11 cellular contexts compared by ENCODE assay signal in genomic region chr1:114153051-114153620, GRCh38. TPM values are rescaled to one million over a fixed set of nuclear protein-coding genes. Genes with fewer than 3 reads are reported as not detected.
DNase-seq lines count a peak whose midpoint lies in the region; ATAC-seq and TF ChIP-seq lines count a peak whose summit lies in the region.
"Had no signal": no experiment of that assay in that cellular context is flagged by ENCODE, and none has a peak within 500 bp of the region (broad histone marks: within the 10 kb centered on the region; RNA-seq: fewer than 3 reads in every experiment).

No MANE protein-coding gene starts in this region.

- ATAC-seq in HG03439 (IDR thresholded peaks at IDR 0.05; ENCODE audit: unreplicated experiment) (no peak), HG03520 (IDR thresholded peaks at IDR 0.05; ENCODE audit: unreplicated experiment) (no peak)
- ATAC-seq: HCT116 had no signal

- peaks cover 13% of the 10 kb centered on the region for H3K36me3 Mint-ChIP-seq in endothelial cell (ENCODE audit: low read depth, unreplicated experiment)
- H3K36me3 Mint-ChIP-seq in osteocyte (ENCODE audit: unreplicated experiment) = peaks cover 2% of the 10 kb centered on the region
- no peaks in the 10 kb centered on the region for H3K36me3 Mint-ChIP-seq in T-helper 2 cell treated with Interferon-gamma antibody and Interleukin-4, amounts not matched to agents 5 μg/mL and 100 μg/mL, for 36 hours (ENCODE audit: low read depth)

- H3K9me3 ChIP-seq in BE2C (no peaks in the 10 kb centered on the region), HUES6 (ENCODE audit: control insufficient read depth, insufficient read depth, low read depth, low read length) (no peaks in the 10 kb centered on the region)

- TF ChIP-seq CTCF in BE2C (IDR thresholded peaks at IDR 0.05; ENCODE audit: low read depth, low read length) (no peak), endothelial cell (IDR thresholded peaks at IDR 0.05; ENCODE audit: unreplicated experiment) (no peak), osteocyte (IDR thresholded peaks at IDR 0.05) (no peak)

- peak overlapping the region; percentile 94 for H3K9ac ChIP-seq in HUES6 (ENCODE audit: low read length)

- DNase-seq in BE2C = peak; percentile 19
- peak; percentile 32 for DNase-seq in endothelial cell (ENCODE audit: low spot score)
- DNase-seq in osteocyte (ENCODE audit: extremely low spot score, unreplicated experiment) = no peak
- no peak for DNase-seq in activated gamma-delta T cell (lab: John Stamatoyannopoulos, UW)
- no peak for DNase-seq in T-helper 2 cell treated with Interferon-gamma antibody and Interleukin-4, amounts not matched to agents 5 μg/mL and 100 μg/mL, for 36 hours (ENCODE audit: low spot score)
- DNase-seq: kidney glomerular epithelial cell, T-helper 2 cell had no signal

- H3K4me3 ChIP-seq in BE2C (ENCODE audit: low read depth, low read length) (no peak overlapping the region), HUES6 (ENCODE audit: low read depth, low read length) (peak overlapping the region; percentile 82)

- H3K36me3 ChIP-seq in BE2C = no peaks in the 10 kb centered on the region
- peaks cover 20% of the 10 kb centered on the region for H3K36me3 ChIP-seq in HUES6 (ENCODE audit: control insufficient read depth, insufficient read depth, low read length)

- H3K27me3 Mint-ChIP-seq in endothelial cell (ENCODE audit: unreplicated experiment) = peaks cover 19% of the 10 kb centered on the region
- peaks cover 80% of the 10 kb centered on the region for H3K27me3 Mint-ChIP-seq in osteocyte (ENCODE audit: unreplicated experiment)
- H3K27me3 Mint-ChIP-seq in T-helper 2 cell treated with Interferon-gamma antibody and Interleukin-4, amounts not matched to agents 5 μg/mL and 100 μg/mL, for 36 hours (ENCODE audit: low read depth) = peaks cover 74% of the 10 kb centered on the region

- H3K27ac ChIP-seq in HUES6 (ENCODE audit: low read depth, low read length) = peak overlapping the region; percentile 22; the same call in 1 of the 2 replicates

- no peaks in the 10 kb centered on the region for H3K4me1 ChIP-seq in BE2C
- H3K4me1 ChIP-seq in HUES6 (ENCODE audit: control insufficient read depth, insufficient read depth, low read length) = peaks cover 47% of the 10 kb centered on the region

- H3K27ac Mint-ChIP-seq in endothelial cell (ENCODE audit: unreplicated experiment) (no peak overlapping the region), osteocyte (ENCODE audit: unreplicated experiment) (no peak overlapping the region)
- no peak overlapping the region for H3K27ac Mint-ChIP-seq in T-helper 2 cell treated with Interferon-gamma antibody and Interleukin-4, amounts not matched to agents 5 μg/mL and 100 μg/mL, for 36 hours

- H3K4me1 Mint-ChIP-seq in endothelial cell (ENCODE audit: unreplicated experiment) (peaks cover 10% of the 10 kb centered on the region), osteocyte (ENCODE audit: unreplicated experiment) (peaks cover 19% of the 10 kb centered on the region)
- peaks cover 1% of the 10 kb centered on the region for H3K4me1 Mint-ChIP-seq in T-helper 2 cell treated with Interferon-gamma antibody and Interleukin-4, amounts not matched to agents 5 μg/mL and 100 μg/mL, for 36 hours (ENCODE audit: low read depth)

- no peak overlapping the region for H3K4me3 Mint-ChIP-seq in endothelial cell (ENCODE audit: unreplicated experiment)
- peak overlapping the region; percentile 54 for H3K4me3 Mint-ChIP-seq in osteocyte (ENCODE audit: unreplicated experiment)
- H3K4me3 Mint-ChIP-seq in T-helper 2 cell treated with Interferon-gamma antibody and Interleukin-4, amounts not matched to agents 5 μg/mL and 100 μg/mL, for 36 hours = no peak overlapping the region

- H3K27me3 ChIP-seq in BE2C (peaks cover 77% of the 10 kb centered on the region), HUES6 (ENCODE audit: control insufficient read depth, insufficient read depth, low read length) (peaks cover 58% of the 10 kb centered on the region)

- no peaks in the 10 kb centered on the region for H3K9me3 Mint-ChIP-seq in endothelial cell (ENCODE audit: unreplicated experiment)
- no peaks in the 10 kb centered on the region for H3K9me3 Mint-ChIP-seq in osteocyte (ENCODE audit: unreplicated experiment)
- no peaks in the 10 kb centered on the region for H3K9me3 Mint-ChIP-seq in T-helper 2 cell treated with Interferon-gamma antibody and Interleukin-4, amounts not matched to agents 5 μg/mL and 100 μg/mL, for 36 hours

RNA-seq across cellular contexts. Expression of gene SYT6, which starts 0.5 kb away (rescaled TPM):
- not detected for polyA plus RNA-seq in BE2C (2012; ENCODE audit: insufficient read depth, insufficient read length, low read depth)
- 2.1 TPM for total RNA-seq in endothelial cell (ENCODE audit: unreplicated experiment)
- total RNA-seq in osteocyte = not detected in 2 replicates

Comparison
In these comparisons a context has a peak if more than half of its experiments do, and no peak if none do; other contexts are left out.
1. DNase-seq: peak in BE2C (single experiment) and endothelial cell (single experiment); none in osteocyte (single experiment), activated gamma-delta T cell (single experiment) and T-helper 2 cell treated with Interferon-gamma antibody and Interleukin-4, amounts not matched to agents 5 μg/mL and 100 μg/mL, for 36 hours (single experiment).